In genomic region chr12:72018-72417, GRCh38 we compare ENCODE assay signal across 3 cellular contexts.
A peak's percentile ranks its signal among the peaks of the same experiment; 100 is the strongest.
TF ChIP-seq lines count a peak whose summit lies in the region.

No MANE protein-coding gene starts in this region.

TF ChIP-seq in IMR-90, 13 proteins besides CTCF, POLR2A, EP300 and RAD21:
- peak; percentile 70 for TF ChIP-seq MAFK (IDR thresholded peaks at IDR 0.05; ENCODE audit: low read depth, low read length)

TF ChIP-seq in H1, 55 proteins besides CTCF, POLR2A, EP300 and RAD21:
- 0 out of 2 replicates have a peak, but pooled peaks have one; percentile 31 for TF ChIP-seq MAFK (IDR thresholded peaks at IDR 0.05; ENCODE audit: low read depth, low read length)

TF ChIP-seq in HepG2, 621 proteins besides CTCF, POLR2A, EP300 and RAD21:
- peak; percentile 82 for TF ChIP-seq MAFF (IDR thresholded peaks at IDR 0.05; ENCODE audit: low read depth, low read length)
- peak; percentile 86 to 91 for TF ChIP-seq MAFK (conservative IDR thresholded peaks at IDR 0.05 in 1 of 2, IDR thresholded peaks at IDR 0.05 in 1 of 2; ENCODE audit: low read length in 2 of 2)
